ENCODE assay signal across 10 cellular contexts in the genomic region with DNA sequence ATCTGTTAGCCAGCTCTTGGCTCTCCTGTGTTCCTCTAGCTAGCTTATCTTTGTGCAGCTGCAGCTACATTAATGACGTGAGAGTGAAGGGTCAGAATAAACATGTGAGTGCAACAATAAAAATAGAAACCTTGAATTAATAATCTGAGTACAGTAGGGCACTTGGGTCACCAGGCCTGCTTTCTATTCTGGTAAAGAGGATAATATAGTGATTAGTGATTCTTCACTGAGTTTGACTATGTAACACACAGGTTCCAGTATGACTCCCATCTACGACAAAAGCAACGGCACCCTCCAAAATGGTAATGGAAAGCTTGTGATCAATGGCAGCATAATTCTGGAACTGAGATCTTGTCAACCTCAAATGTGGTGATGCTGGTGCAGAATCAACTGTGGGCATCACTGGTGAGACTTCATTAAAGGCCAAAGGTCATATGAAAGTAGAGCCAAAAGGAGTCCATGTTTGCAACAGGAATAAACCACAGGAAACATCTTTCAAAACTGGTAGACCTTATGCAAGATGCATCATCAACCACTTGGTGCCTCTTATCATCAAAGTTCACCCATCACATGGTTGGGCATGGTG.
DNase-seq lines count a peak whose midpoint lies in the region; ATAC-seq and TF ChIP-seq lines count a peak whose summit lies in the region.
"Had no signal": no experiment of that assay in that cellular context is flagged by ENCODE, and none has a peak within 500 bp of the region (broad histone marks: within the 10 kb centered on the region; RNA-seq: fewer than 3 reads in every experiment).

No MANE protein-coding gene starts in this region.

- peaks cover 5% of the 10 kb centered on the region for H3K9me3 Mint-ChIP-seq in activated CD8-positive, alpha-beta T cell treated with anti-CD3 and anti-CD28 coated beads for 36 hours
- peaks cover 8% of the 10 kb centered on the region for H3K9me3 Mint-ChIP-seq in activated CD8-positive, alpha-beta T cell treated with anti-CD3 and anti-CD28 coated beads, Interleukin-2, amount 10 ng/mL, durations not matched to agents 7 days and 5 days (ENCODE audit: insufficient read depth)
- H3K9me3 Mint-ChIP-seq in activated naive CD8-positive, alpha-beta T cell treated with anti-CD3 and anti-CD28 coated beads, Interleukin-2, amount 10 ng/mL, durations not matched to agents 7 days and 5 days = no peaks in the 10 kb centered on the region

- H3K4me1 Mint-ChIP-seq in activated CD8-positive, alpha-beta T cell treated with anti-CD3 and anti-CD28 coated beads for 36 hours (ENCODE audit: low read depth) = peaks cover 59% of the 10 kb centered on the region
- peaks cover 46% of the 10 kb centered on the region for H3K4me1 Mint-ChIP-seq in activated CD8-positive, alpha-beta T cell treated with anti-CD3 and anti-CD28 coated beads, Interleukin-2, amount 10 ng/mL, durations not matched to agents 7 days and 5 days (ENCODE audit: low read depth)
- H3K4me1 Mint-ChIP-seq in activated naive CD8-positive, alpha-beta T cell treated with anti-CD3 and anti-CD28 coated beads, Interleukin-2, amount 10 ng/mL, durations not matched to agents 7 days and 5 days = peaks cover 37% of the 10 kb centered on the region

- peak overlapping the region; percentile 65 for H3K27ac Mint-ChIP-seq in activated CD8-positive, alpha-beta T cell treated with anti-CD3 and anti-CD28 coated beads for 36 hours
- no peak overlapping the region for H3K27ac Mint-ChIP-seq in activated CD8-positive, alpha-beta T cell treated with anti-CD3 and anti-CD28 coated beads, Interleukin-2, amount 10 ng/mL, durations not matched to agents 7 days and 5 days
- H3K27ac Mint-ChIP-seq in activated naive CD8-positive, alpha-beta T cell treated with anti-CD3 and anti-CD28 coated beads, Interleukin-2, amount 10 ng/mL, durations not matched to agents 7 days and 5 days = peak overlapping the region; percentile 28

- no peaks in the 10 kb centered on the region for H3K27me3 Mint-ChIP-seq in activated CD8-positive, alpha-beta T cell treated with anti-CD3 and anti-CD28 coated beads for 36 hours
- H3K27me3 Mint-ChIP-seq in activated CD8-positive, alpha-beta T cell treated with anti-CD3 and anti-CD28 coated beads, Interleukin-2, amount 10 ng/mL, durations not matched to agents 7 days and 5 days (ENCODE audit: low read depth) = no peaks in the 10 kb centered on the region
- H3K27me3 Mint-ChIP-seq in activated naive CD8-positive, alpha-beta T cell treated with anti-CD3 and anti-CD28 coated beads, Interleukin-2, amount 10 ng/mL, durations not matched to agents 7 days and 5 days = no peaks in the 10 kb centered on the region

- no peak for TF ChIP-seq CTCF in activated CD8-positive, alpha-beta T cell treated with anti-CD3 and anti-CD28 coated beads for 36 hours (IDR thresholded peaks at IDR 0.05)
- TF ChIP-seq CTCF in coronary artery (IDR thresholded peaks at IDR 0.05) = no peak

- CTCF ChIA-PET in activated CD8-positive, alpha-beta T cell treated with anti-CD3 and anti-CD28 coated beads for 36 hours (lab: Charles Lee) = interaction anchor here (0.6 to 2.1 kb wide), 3 partner anchors 10 to 510 kb away, joined by 3 to 9 read pairs (median 4); no protein-coding TSS in a partner anchor
- CTCF ChIA-PET in activated CD8-positive, alpha-beta T cell treated with anti-CD3 and anti-CD28 coated beads, Interleukin-2, amount 10 ng/mL, durations not matched to agents 7 days and 5 days (lab: Charles Lee) = interaction anchor here (0.6 to 4.3 kb wide), 3 partner anchors 10 to 418 kb away, joined by 3 to 17 read pairs (median 4); no protein-coding TSS in a partner anchor

- H3K36me3 Mint-ChIP-seq in activated CD8-positive, alpha-beta T cell treated with anti-CD3 and anti-CD28 coated beads for 36 hours (ENCODE audit: low read depth) = peaks cover 65% of the 10 kb centered on the region
- H3K36me3 Mint-ChIP-seq in activated CD8-positive, alpha-beta T cell treated with anti-CD3 and anti-CD28 coated beads, Interleukin-2, amount 10 ng/mL, durations not matched to agents 7 days and 5 days (ENCODE audit: low read depth) = peaks cover 65% of the 10 kb centered on the region
- H3K36me3 Mint-ChIP-seq in activated naive CD8-positive, alpha-beta T cell treated with anti-CD3 and anti-CD28 coated beads, Interleukin-2, amount 10 ng/mL, durations not matched to agents 7 days and 5 days = peaks cover 51% of the 10 kb centered on the region

- POLR2A ChIA-PET in activated CD8-positive, alpha-beta T cell treated with anti-CD3 and anti-CD28 coated beads for 36 hours (lab: Charles Lee) = no interaction called here
- POLR2A ChIA-PET in activated CD8-positive, alpha-beta T cell treated with anti-CD3 and anti-CD28 coated beads, Interleukin-2, amount 10 ng/mL, durations not matched to agents 7 days and 5 days (lab: Charles Lee) = interaction anchor here (0.9 kb wide), 1 partner anchor 10 kb away, joined by 3 read pairs; no protein-coding TSS in a partner anchor
- POLR2A ChIA-PET in activated naive CD8-positive, alpha-beta T cell treated with anti-CD3 and anti-CD28 coated beads, Interleukin-2, amount 10 ng/mL, durations not matched to agents 7 days and 5 days (lab: Charles Lee) = interaction anchor here (0.9 kb wide), 1 partner anchor 54 kb away, joined by 3 read pairs; no protein-coding TSS in a partner anchor

- H3K27ac ChIP-seq in coronary artery = no peak overlapping the region

- intact Hi-C loops in activated CD8-positive, alpha-beta T cell treated with anti-CD3 and anti-CD28 coated beads for 36 hours (cut with micrococcal nuclease) = no loop called here

- no peak overlapping the region for H3K4me3 ChIP-seq in coronary artery
- H3K4me3 ChIP-seq: HAP-1 had no signal

- no peak overlapping the region for H3K4me3 Mint-ChIP-seq in activated CD8-positive, alpha-beta T cell treated with anti-CD3 and anti-CD28 coated beads for 36 hours
- no peak overlapping the region for H3K4me3 Mint-ChIP-seq in activated CD8-positive, alpha-beta T cell treated with anti-CD3 and anti-CD28 coated beads, Interleukin-2, amount 10 ng/mL, durations not matched to agents 7 days and 5 days
- no peak overlapping the region for H3K4me3 Mint-ChIP-seq in activated naive CD8-positive, alpha-beta T cell treated with anti-CD3 and anti-CD28 coated beads, Interleukin-2, amount 10 ng/mL, durations not matched to agents 7 days and 5 days

- DNase-seq in activated CD8-positive, alpha-beta T cell treated with anti-CD3 and anti-CD28 coated beads for 36 hours = peak; percentile 56
- DNase-seq in activated CD8-positive, alpha-beta T cell treated with anti-CD3 and anti-CD28 coated beads, Interleukin-2, amount 10 ng/mL, durations not matched to agents 7 days and 5 days = no peak
- DNase-seq in activated naive CD8-positive, alpha-beta T cell treated with anti-CD3 and anti-CD28 coated beads, Interleukin-2, amount 10 ng/mL, durations not matched to agents 7 days and 5 days = no peak
- peak; percentile 43 for DNase-seq in stimulated activated CD8-positive, alpha-beta memory T cell treated with anti-CD3 and anti-CD28 coated beads, Interleukin-4, amount 100 ng/mL, for 48 hours
- DNase-seq in NCI-H146 (lab: John Stamatoyannopoulos, UW) (no peak), coronary artery (ENCODE audit: low spot score) (no peak), DMS53 (lab: John Stamatoyannopoulos, UW) (no peak)

- peak; percentile 64 for ATAC-seq in activated CD8-positive, alpha-beta T cell treated with anti-CD3 and anti-CD28 coated beads for 36 hours
- ATAC-seq in activated CD8-positive, alpha-beta T cell treated with anti-CD3 and anti-CD28 coated beads, Interleukin-2, amount 10 ng/mL, durations not matched to agents 7 days and 5 days = no peak
- ATAC-seq in HG03175 (IDR thresholded peaks at IDR 0.05; ENCODE audit: unreplicated experiment) = peak; percentile 45
- no peak for ATAC-seq in activated naive CD8-positive, alpha-beta T cell treated with anti-CD3 and anti-CD28 coated beads, Interleukin-2, amount 10 ng/mL, durations not matched to agents 7 days and 5 days (ENCODE audit: low read depth)
- ATAC-seq: Panc1 had no signal

Comparison
In these comparisons a context has a peak if more than half of its experiments do, and no peak if none do; other contexts are left out.
1. ATAC-seq: peak in activated CD8-positive, alpha-beta T cell treated with anti-CD3 and anti-CD28 coated beads for 36 hours (single experiment) and HG03175 (single experiment); none in activated CD8-positive, alpha-beta T cell treated with anti-CD3 and anti-CD28 coated beads, Interleukin-2, amount 10 ng/mL, durations not matched to agents 7 days and 5 days (single experiment) and activated naive CD8-positive, alpha-beta T cell treated with anti-CD3 and anti-CD28 coated beads, Interleukin-2, amount 10 ng/mL, durations not matched to agents 7 days and 5 days (single experiment).
2. DNase-seq: peak in activated CD8-positive, alpha-beta T cell treated with anti-CD3 and anti-CD28 coated beads for 36 hours (single experiment) and stimulated activated CD8-positive, alpha-beta memory T cell treated with anti-CD3 and anti-CD28 coated beads, Interleukin-4, amount 100 ng/mL, for 48 hours (single experiment); none in activated CD8-positive, alpha-beta T cell treated with anti-CD3 and anti-CD28 coated beads, Interleukin-2, amount 10 ng/mL, durations not matched to agents 7 days and 5 days (single experiment), activated naive CD8-positive, alpha-beta T cell treated with anti-CD3 and anti-CD28 coated beads, Interleukin-2, amount 10 ng/mL, durations not matched to agents 7 days and 5 days (single experiment), NCI-H146 (single experiment), coronary artery (single experiment) and DMS53 (single experiment).